In the genomic region with DNA sequence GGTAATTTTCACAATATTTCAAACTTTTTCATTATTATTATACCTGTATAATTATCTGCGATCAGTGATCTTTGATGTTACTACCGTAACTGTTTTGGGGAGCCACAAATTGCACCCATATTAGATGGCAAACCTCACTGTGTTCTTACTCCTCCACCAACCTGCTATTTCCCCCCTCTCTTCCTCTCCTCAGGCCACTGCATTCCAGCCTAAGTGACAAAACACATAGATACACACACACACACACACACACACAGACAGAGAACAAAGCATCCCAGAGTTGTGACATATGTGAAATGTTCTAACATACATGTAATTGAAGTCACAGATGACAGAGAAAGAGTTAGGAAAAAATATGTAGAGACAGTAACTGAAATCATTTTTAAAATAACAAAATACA, we compare ENCODE assay signal across 23 cellular contexts.
"Had no signal": no experiment of that assay in that cellular context is flagged by ENCODE, and none has a peak within 500 bp of the region (broad histone marks: within the 10 kb centered on the region; RNA-seq: fewer than 3 reads in every experiment).

No MANE protein-coding gene starts in this region.

- H3K27ac Mint-ChIP-seq: activated CD8-positive, alpha-beta T cell treated with anti-CD3 and anti-CD28 coated beads, Interleukin-2, amount 10 ng/mL, durations not matched to agents 7 days and 5 days; activated naive CD4-positive, alpha-beta T cell treated with anti-CD3 and anti-CD28 coated beads, Interleukin-2, amount 10 ng/mL, durations not matched to agents 7 days and 5 days; stimulated activated naive B cell treated with anti-CD40 and anti-IgM and Interleukin-4, amounts not matched to agents 10 μg/mL and 1 μg/mL and 100 μg/mL, for 72 hours had no signal

- H3K4me1 ChIP-seq: foreskin keratinocyte had no signal

- H3K9me3 ChIP-seq: mucosa of descending colon, spleen, tibial artery had no signal

- H3K4me3 Mint-ChIP-seq: activated CD8-positive, alpha-beta T cell treated with anti-CD3 and anti-CD28 coated beads, Interleukin-2, amount 10 ng/mL, durations not matched to agents 7 days and 5 days; activated naive CD4-positive, alpha-beta T cell treated with anti-CD3 and anti-CD28 coated beads, Interleukin-2, amount 10 ng/mL, durations not matched to agents 7 days and 5 days; activated T-cell treated with anti-CD3 and anti-CD28 coated beads, Interleukin-2, amount 50 U/mL, for 4 hours; stimulated activated naive B cell treated with anti-CD40 and anti-IgM and Interleukin-4, amounts not matched to agents 10 μg/mL and 1 μg/mL and 100 μg/mL, for 72 hours had no signal

- H3K4me3 ChIP-seq: cardiac muscle cell, dorsolateral prefrontal cortex, left ventricle myocardium inferior, mucosa of descending colon, SK-N-MC, spleen, tibial artery had no signal

- H3K27me3 Mint-ChIP-seq: activated naive CD4-positive, alpha-beta T cell treated with anti-CD3 and anti-CD28 coated beads, Interleukin-2, amount 10 ng/mL, durations not matched to agents 7 days and 5 days; naive B cell; stimulated activated naive B cell treated with anti-CD40 and anti-IgM and Interleukin-4, amounts not matched to agents 10 μg/mL and 1 μg/mL and 100 μg/mL, for 72 hours had no signal

- H3K27ac ChIP-seq: cardiac muscle cell, dorsolateral prefrontal cortex, epithelial cell of prostate, foreskin keratinocyte, left ventricle myocardium inferior, SK-N-MC, spleen, tibial artery had no signal

- H3K36me3 Mint-ChIP-seq: naive B cell had no signal

- DNase-seq: activated CD4-positive, alpha-beta T cell treated with anti-CD3 and anti-CD28 coated beads for 48 hours; activated CD4-positive, CD25-positive, alpha-beta regulatory T cell; activated CD8-positive, alpha-beta T cell treated with anti-CD3 and anti-CD28 coated beads, Interleukin-2, amount 10 ng/mL, durations not matched to agents 7 days and 5 days; activated effector memory CD4-positive, alpha-beta T cell treated with Interleukin-2 at 50 U/mL for 16 hours; activated naive CD4-positive, alpha-beta T cell treated with anti-CD3 and anti-CD28 coated beads, Interleukin-2, amount 10 ng/mL, durations not matched to agents 7 days and 5 days; activated T-cell treated with anti-CD3 and anti-CD28 coated beads, Interleukin-2, amount 50 U/mL, for 4 hours; amygdala; dorsolateral prefrontal cortex; foreskin keratinocyte; left ventricle myocardium inferior; mammary epithelial cell; mucosa of descending colon; naive B cell; nucleus accumbens; spleen; stimulated activated CD4-positive, alpha-beta T cell treated with anti-CD3 and anti-CD28 coated beads, Interleukin-4, amount 100 ng/mL, for 4 hours; stimulated activated naive B cell treated with anti-CD40 and anti-IgM and Interleukin-4, amounts not matched to agents 10 μg/mL and 1 μg/mL and 100 μg/mL, for 72 hours; substantia nigra; T-helper 9 cell; tibial artery had no signal

- H3K36me3 ChIP-seq: cardiac muscle cell, left ventricle myocardium inferior, tibial artery had no signal

- H3K27me3 ChIP-seq: cardiac muscle cell, dorsolateral prefrontal cortex, foreskin keratinocyte, spleen, tibial artery had no signal

- H3K9me3 Mint-ChIP-seq: activated T-cell treated with anti-CD3 and anti-CD28 coated beads, Interleukin-2, amount 50 U/mL, for 4 hours had no signal
